In genomic region chr9:3241290-3241689, GRCh38 we compare ENCODE assay signal across 13 cellular contexts.
DNase-seq lines count a peak whose midpoint lies in the region; ATAC-seq and TF ChIP-seq lines count a peak whose summit lies in the region.
"Had no signal": no experiment of that assay in that cellular context is flagged by ENCODE, and none has a peak within 500 bp of the region (broad histone marks: within the 10 kb centered on the region; RNA-seq: fewer than 3 reads in every experiment).

No MANE protein-coding gene starts in this region.

- ATAC-seq in GM23338 (peak; percentile 88), HG03196 (IDR thresholded peaks at IDR 0.05; ENCODE audit: unreplicated experiment) (no peak), HG02884 (IDR thresholded peaks at IDR 0.05; ENCODE audit: unreplicated experiment) (no peak), GM21619 (IDR thresholded peaks at IDR 0.05; ENCODE audit: unreplicated experiment) (no peak)

- H3K9me2 ChIP-seq in GM23338 (ENCODE audit: insufficient read depth): no peaks in the 10 kb centered on the region

- H4K20me1 ChIP-seq in GM23338 (replicated peaks; ENCODE audit: insufficient read depth): no peaks in the 10 kb centered on the region
- H4K20me1 ChIP-seq: BLaER1 treated with 17β-estradiol and CSF1 and Interleukin-3, amounts not matched to agents 10 nM and 100 nM had no signal

- peak overlapping the region; percentile 75 for H3K27ac Mint-ChIP-seq in GM23338
- H3K27ac Mint-ChIP-seq: progenitor cell of endocrine pancreas had no signal

- 0 out of 2 replicates have a peak overlapping the region, but pooled peaks have one; percentile 22 for H3K27ac ChIP-seq in GM23338 (ENCODE audit: low read depth)
- H3K27ac ChIP-seq: BLaER1 treated with 17β-estradiol and CSF1 and Interleukin-3, amounts not matched to agents 10 nM and 100 nM; vagina had no signal

- no peak overlapping the region for H3K4me3 Mint-ChIP-seq in GM23338
- H3K4me3 Mint-ChIP-seq: central memory CD8-positive, alpha-beta T cell had no signal

- H3K27me3 ChIP-seq in GM23338 (ENCODE audit: insufficient read depth): no peaks in the 10 kb centered on the region
- H3K27me3 ChIP-seq: BLaER1 treated with 17β-estradiol and CSF1 and Interleukin-3, amounts not matched to agents 10 nM and 100 nM; vagina had no signal

- H3K36me3 ChIP-seq in GM23338 (ENCODE audit: insufficient read depth): no peaks in the 10 kb centered on the region
- H3K36me3 ChIP-seq: vagina had no signal

- H3K9me3 Mint-ChIP-seq in GM23338: no peaks in the 10 kb centered on the region
- H3K9me3 Mint-ChIP-seq: central memory CD8-positive, alpha-beta T cell had no signal

- H2AFZ ChIP-seq in GM23338: no peak overlapping the region

- no peaks in the 10 kb centered on the region for H3F3A ChIP-seq in GM23338 (replicated peaks; ENCODE audit: low read depth)

- peaks cover 14% of the 10 kb centered on the region for H3K4me1 Mint-ChIP-seq in GM23338

- peaks cover 17% of the 10 kb centered on the region for H3K4me1 ChIP-seq in GM23338 (ENCODE audit: insufficient read depth)
- H3K4me1 ChIP-seq: vagina had no signal

- H3K27me3 Mint-ChIP-seq in GM23338 (ENCODE audit: insufficient read depth, low read depth, poor library complexity): peaks cover 6% of the 10 kb centered on the region
- H3K27me3 Mint-ChIP-seq: central memory CD8-positive, alpha-beta T cell; progenitor cell of endocrine pancreas had no signal

- TF ChIP-seq CTCF in GM23338 (conservative IDR thresholded peaks at IDR 0.05; ENCODE audit: low read depth in 2 of 2): no peak

- DNase-seq in GM23338 (ENCODE audit: low spot score): peak; percentile 65
- peak; percentile 51 for DNase-seq in amniotic epithelial cell (ENCODE audit: low read depth)
- DNase-seq in iPS-NIHi11 (ENCODE audit: low spot score): peak; percentile 24
- DNase-seq in renal cortical epithelial cell (ENCODE audit: low read depth): peak; percentile 61
- no peak for DNase-seq in KG1 (lab: John Stamatoyannopoulos, UW)
- DNase-seq: NCI-H187 treated with DMSO at 0.1 percent for 48 hours had no signal

- H3K4me3 ChIP-seq in GM23338: no peak overlapping the region
- H3K4me3 ChIP-seq: BLaER1 treated with 17β-estradiol and CSF1 and Interleukin-3, amounts not matched to agents 10 nM and 100 nM; vagina had no signal

- no peaks in the 10 kb centered on the region for H3K36me3 Mint-ChIP-seq in GM23338 (ENCODE audit: low read depth)

- no peaks in the 10 kb centered on the region for H3K79me2 ChIP-seq in GM23338 (replicated peaks; ENCODE audit: insufficient read depth)

- H3K4me2 ChIP-seq in GM23338: peak overlapping the region; percentile 44
- H3K4me2 ChIP-seq: BLaER1 treated with 17β-estradiol and CSF1 and Interleukin-3, amounts not matched to agents 10 nM and 100 nM had no signal

TF ChIP-seq in GM23338, 12 proteins besides CTCF, POLR2A, EP300 and RAD21:
- no peak for TF ChIP-seq REST (IDR thresholded peaks at IDR 0.05; ENCODE audit: unreplicated experiment)
- no peak for TF ChIP-seq STAT1 (IDR thresholded peaks at IDR 0.05; ENCODE audit: unreplicated experiment)
- no peak for TF ChIP-seq ZNF114 (CRISPR knock-in tag; IDR thresholded peaks at IDR 0.05)
- TF ChIP-seq EZH2phosphoT487 (IDR thresholded peaks at IDR 0.05; ENCODE audit: unreplicated experiment): no peak
